Comparison of ENCODE assay signal across 9 cellular contexts in genomic region chr9:114652776-114653555, GRCh38. TPM values are rescaled to one million over a fixed set of nuclear protein-coding genes. Genes with fewer than 3 reads are reported as not detected.
DNase-seq lines count a peak whose midpoint lies in the region; ATAC-seq and TF ChIP-seq lines count a peak whose summit lies in the region.
"Had no signal": no experiment of that assay in that cellular context is flagged by ENCODE, and none has a peak within 500 bp of the region (broad histone marks: within the 10 kb centered on the region; RNA-seq: fewer than 3 reads in every experiment).

No MANE protein-coding gene starts in this region.

- peak; percentile 14 to 25 for ATAC-seq in activated T-cell treated with anti-CD3 and anti-CD28 coated beads, Interleukin-2, amount 50 U/mL, for 4 hours
- ATAC-seq in GM18505 (IDR thresholded peaks at IDR 0.05; ENCODE audit: unreplicated experiment): no peak
- ATAC-seq in HG02588 (IDR thresholded peaks at IDR 0.05; ENCODE audit: unreplicated experiment): no peak

- peaks cover 10% of the 10 kb centered on the region for H3K36me3 Mint-ChIP-seq in activated T-cell treated with anti-CD3 and anti-CD28 coated beads, Interleukin-2, amount 50 U/mL, for 4 hours (ENCODE audit: insufficient read depth)

- no peak overlapping the region for H3K4me3 Mint-ChIP-seq in activated T-cell treated with anti-CD3 and anti-CD28 coated beads, Interleukin-2, amount 50 U/mL, for 4 hours

- no peak for DNase-seq in activated T-cell treated with anti-CD3 and anti-CD28 coated beads, Interleukin-2, amount 50 U/mL, for 4 hours
- DNase-seq in activated T-cell treated with anti-CD3 and anti-CD28 coated beads for 4 hours: no peak
- no peak for DNase-seq in MM.1S
- peak; percentile 19 for DNase-seq in dedifferentiated amniotic fluid mesenchymal stem cell (ENCODE audit: extremely low spot score)
- no peak for DNase-seq in NCI-H128 (lab: John Stamatoyannopoulos, UW; ENCODE audit: unreplicated experiment)

- H3K27me3 ChIP-seq in MM.1S (replicated peaks; ENCODE audit: insufficient read depth, low read length): no peaks in the 10 kb centered on the region
- no peaks in the 10 kb centered on the region for H3K27me3 ChIP-seq in stomach smooth muscle (ENCODE audit: control insufficient read depth in 1 of 2, insufficient read depth in 2 of 2, low read length in 2 of 2)

- H3K27me3 Mint-ChIP-seq in activated T-cell treated with anti-CD3 and anti-CD28 coated beads, Interleukin-2, amount 50 U/mL, for 4 hours (ENCODE audit: low read depth): no peaks in the 10 kb centered on the region

- H3K36me3 ChIP-seq in MM.1S (replicated peaks; ENCODE audit: insufficient read depth, low read length): no peaks in the 10 kb centered on the region
- H3K36me3 ChIP-seq in stomach smooth muscle (ENCODE audit: control insufficient read depth in 2 of 2, insufficient read depth in 2 of 2, low read length in 2 of 2): no peaks in the 10 kb centered on the region

- peak overlapping the region; percentile 8; the same call in 1 of the 2 replicates for H3K4me2 ChIP-seq in MM.1S (ENCODE audit: low read depth, low read length)

- no peaks in the 10 kb centered on the region for H3K9me3 Mint-ChIP-seq in activated T-cell treated with anti-CD3 and anti-CD28 coated beads, Interleukin-2, amount 50 U/mL, for 4 hours

- H3K9me2 ChIP-seq in MM.1S (replicated peaks; ENCODE audit: insufficient read depth, low read length): no peaks in the 10 kb centered on the region

- H2AFZ ChIP-seq in MM.1S (ENCODE audit: low read length): no peak overlapping the region

- H3K79me2 ChIP-seq in MM.1S (ENCODE audit: low read length): no peaks in the 10 kb centered on the region

- H3K9me3 ChIP-seq in MM.1S (replicated peaks; ENCODE audit: insufficient read depth, low read length) (no peaks in the 10 kb centered on the region), stomach smooth muscle (ENCODE audit: control insufficient read depth in 2 of 2, low read length in 2 of 2) (no peaks in the 10 kb centered on the region)

- peaks cover 7% of the 10 kb centered on the region; the same call in 1 of the 2 replicates for H3F3A ChIP-seq in MM.1S (ENCODE audit: insufficient read depth, low read length)

- H3K27ac ChIP-seq in MM.1S (ENCODE audit: low read length) (peak overlapping the region; percentile 11; the same call in 1 of the 2 replicates), stomach smooth muscle (ENCODE audit: low read length) (no peak overlapping the region)

- no peaks in the 10 kb centered on the region for H4K20me1 ChIP-seq in MM.1S (ENCODE audit: insufficient read depth, low read length)

- no peak for TF ChIP-seq CTCF in MM.1S (IDR thresholded peaks at IDR 0.05; ENCODE audit: low read length)

- H3K4me1 ChIP-seq in MM.1S (ENCODE audit: low read length) (peaks cover 13% of the 10 kb centered on the region), stomach smooth muscle (ENCODE audit: control insufficient read depth, insufficient read depth, low read length) (peaks cover 3% of the 10 kb centered on the region)

- H3K9ac ChIP-seq in MM.1S (ENCODE audit: low read length) (peak overlapping the region; percentile 6; the same call in 1 of the 2 replicates), stomach smooth muscle (ENCODE audit: low read length in 2 of 2) (peak overlapping the region; percentile 31 to 47)

- H3K4me1 Mint-ChIP-seq in activated T-cell treated with anti-CD3 and anti-CD28 coated beads, Interleukin-2, amount 50 U/mL, for 4 hours (ENCODE audit: low read depth): peaks cover 23% of the 10 kb centered on the region

- TF ChIP-seq POLR2A in GM18505 (IDR thresholded peaks at IDR 0.05; ENCODE audit: borderline replicate concordance, extremely low read depth, insufficient read depth, insufficient read length): no peak

- no peak overlapping the region for H3K4me3 ChIP-seq in MM.1S (ENCODE audit: low read length)
- no peak overlapping the region for H3K4me3 ChIP-seq in stomach smooth muscle (ENCODE audit: low read length in 2 of 2)

RNA-seq across cellular contexts. Expression of gene TEX53, which starts 4.6 kb away (rescaled TPM):
- not detected for total RNA-seq in activated T-cell treated with anti-CD3 and anti-CD28 coated beads, Interleukin-2, amount 50 U/mL, for 4 hours
- total RNA-seq: liver had no signal

RNA-seq across cellular contexts. Expression of gene TEX48, which starts 29.0 kb away (rescaled TPM):
- under 1 TPM in 1 of 3 donors, not detected in 2; 0.42 TPM for total RNA-seq in activated T-cell treated with anti-CD3 and anti-CD28 coated beads, Interleukin-2, amount 50 U/mL, for 4 hours
- total RNA-seq: liver had no signal

RNA-seq across cellular contexts. Expression of gene TMEM268, which starts 41.9 kb away (rescaled TPM):
- 10 to 100 TPM; 21.6 to 28.4 (median 22.8) TPM for total RNA-seq in activated T-cell treated with anti-CD3 and anti-CD28 coated beads, Interleukin-2, amount 50 U/mL, for 4 hours

Comparison
In these comparisons a context has a peak if more than half of its experiments do, and no peak if none do; other contexts are left out.
1. ATAC-seq: peak in activated T-cell treated with anti-CD3 and anti-CD28 coated beads, Interleukin-2, amount 50 U/mL, for 4 hours (2 of 2); none in GM18505 (single experiment) and HG02588 (single experiment).